In the genomic region with DNA sequence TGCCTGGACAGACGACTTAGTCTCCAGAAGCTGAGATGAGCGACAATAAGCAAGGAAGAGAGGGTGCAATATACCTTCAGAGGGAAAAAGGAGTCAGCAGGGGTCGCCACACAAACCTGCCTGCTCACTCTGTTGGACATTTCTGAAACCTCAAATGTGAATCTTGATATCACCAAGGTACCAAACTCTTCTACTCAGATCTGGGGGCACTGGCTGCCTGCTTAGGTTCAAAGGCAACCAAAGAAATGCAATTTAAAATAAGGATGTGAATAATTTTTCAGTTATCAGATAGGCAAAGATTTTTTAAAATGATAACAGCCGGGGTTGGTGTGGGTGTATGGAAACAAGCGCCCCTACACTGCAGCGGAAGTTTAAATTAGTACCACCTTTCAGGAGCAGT, we compare ENCODE assay signal across 1 cellular context.
TF ChIP-seq lines count a peak whose summit lies in the region.

No MANE protein-coding gene starts in this region.

TF ChIP-seq in A549, 52 proteins besides CTCF, POLR2A, EP300 and RAD21 (continued from another document):
- TF ChIP-seq, protein P1, sequence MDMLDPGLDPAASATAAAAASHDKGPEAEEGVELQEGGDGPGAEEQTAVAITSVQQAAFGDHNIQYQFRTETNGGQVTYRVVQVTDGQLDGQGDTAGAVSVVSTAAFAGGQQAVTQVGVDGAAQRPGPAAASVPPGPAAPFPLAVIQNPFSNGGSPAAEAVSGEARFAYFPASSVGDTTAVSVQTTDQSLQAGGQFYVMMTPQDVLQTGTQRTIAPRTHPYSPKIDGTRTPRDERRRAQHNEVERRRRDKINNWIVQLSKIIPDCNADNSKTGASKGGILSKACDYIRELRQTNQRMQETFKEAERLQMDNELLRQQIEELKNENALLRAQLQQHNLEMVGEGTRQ (IDR thresholded peaks at IDR 0.05), result no peak
- TF ChIP-seq POLR2AphosphoS2 (conservative IDR thresholded peaks at IDR 0.05; ENCODE audit: low read length), result no peak
